2 cellular contexts compared by ENCODE assay signal in genomic region chr6:3258201-3258600, GRCh38.
TF ChIP-seq lines count a peak whose summit lies in the region.

No MANE protein-coding gene starts in this region.

TF ChIP-seq in SK-N-SH, 30 proteins besides CTCF, POLR2A, EP300 and RAD21 (continued from another document):
- no peak for TF ChIP-seq USF2 (IDR thresholded peaks at IDR 0.05; ENCODE audit: borderline replicate concordance, low read depth, low read length)
- TF ChIP-seq RFX5 (IDR thresholded peaks at IDR 0.05; ENCODE audit: low read length) = no peak
- TF ChIP-seq RCOR1 (IDR thresholded peaks at IDR 0.05; ENCODE audit: low read length) = no peak
- TF ChIP-seq EZH2phosphoT487 (IDR thresholded peaks at IDR 0.05; ENCODE audit: borderline replicate concordance, low read depth) = no peak
- TF ChIP-seq ZBTB33 (IDR thresholded peaks at IDR 0.05; ENCODE audit: borderline replicate concordance, low read depth) = no peak
- TF ChIP-seq SIN3A (IDR thresholded peaks at IDR 0.05; ENCODE audit: borderline replicate concordance, low read depth, low read length) = no peak
- TF ChIP-seq NRF1 (IDR thresholded peaks at IDR 0.05; ENCODE audit: low read depth, low read length) = no peak
- no peak for TF ChIP-seq NFIC (IDR thresholded peaks at IDR 0.05; ENCODE audit: borderline replicate concordance)
- TF ChIP-seq MEF2A (IDR thresholded peaks at IDR 0.05; ENCODE audit: borderline replicate concordance, low read depth) = no peak

TF ChIP-seq in SK-N-SH treated with all-trans-retinoic acid at 6 μM for 48 hours, 23 proteins besides CTCF, POLR2A, EP300 and RAD21 (continued from another document):
- TF ChIP-seq POU6F1 (CRISPR knock-in tag; IDR thresholded peaks at IDR 0.05; ENCODE audit: borderline replicate concordance, low read depth) = no peak
- TF ChIP-seq PPARA (CRISPR knock-in tag; IDR thresholded peaks at IDR 0.05; ENCODE audit: borderline replicate concordance) = no peak
- TF ChIP-seq ZNF8 (CRISPR knock-in tag; IDR thresholded peaks at IDR 0.05) = no peak
- TF ChIP-seq ZC3H10 (CRISPR knock-in tag; IDR thresholded peaks at IDR 0.05) = no peak
- no peak for TF ChIP-seq TSHZ2 (CRISPR knock-in tag; IDR thresholded peaks at IDR 0.05)
- TF ChIP-seq ESRRG (CRISPR knock-in tag; IDR thresholded peaks at IDR 0.05) = no peak
- TF ChIP-seq ARNTL (CRISPR knock-in tag; IDR thresholded peaks at IDR 0.05; ENCODE audit: borderline replicate concordance, low read depth) = no peak
- TF ChIP-seq PATZ1 (CRISPR knock-in tag; IDR thresholded peaks at IDR 0.05; ENCODE audit: borderline replicate concordance) = no peak
- TF ChIP-seq BACH2 (CRISPR knock-in tag; IDR thresholded peaks at IDR 0.05; ENCODE audit: borderline replicate concordance) = no peak
- TF ChIP-seq CREB5 (CRISPR knock-in tag; IDR thresholded peaks at IDR 0.05; ENCODE audit: low read depth) = no peak
